ENCODE assay signal across 21 cellular contexts in genomic region chr3:101223016-101223415, GRCh38.
"Had no signal": no experiment of that assay in that cellular context is flagged by ENCODE, and none has a peak within 500 bp of the region (broad histone marks: within the 10 kb centered on the region; RNA-seq: fewer than 3 reads in every experiment).

No MANE protein-coding gene starts in this region.

- H3K9me3 ChIP-seq: ascending aorta had no signal

- H3K36me3 ChIP-seq: ascending aorta, SJCRH30 had no signal

- H3K4me2 ChIP-seq: KMS-11 had no signal

- H3K4me1 ChIP-seq: ascending aorta, body of pancreas, SJCRH30 had no signal

- H3K27ac ChIP-seq: ascending aorta, body of pancreas, KMS-11, SJCRH30 had no signal

- H3K4me3 ChIP-seq: ascending aorta, body of pancreas, SJCRH30 had no signal

- DNase-seq: activated CD4-positive, alpha-beta T cell treated with anti-CD3 and anti-CD28 coated beads for 48 hours; activated CD4-positive, alpha-beta T cell treated with anti-CD3 and anti-CD28 coated beads, Interleukin-2, amount 50 U/mL, for 4 hours; activated CD4-positive, CD25-positive, alpha-beta regulatory T cell treated with anti-CD3 and anti-CD28 coated beads, Interleukin-2, amount 50 U/mL, for 72 hours; activated CD8-positive, alpha-beta memory T cell treated with anti-CD3 and anti-CD28 coated beads, Interleukin-2, amount 50 U/mL, for 48 hours; activated CD8-positive, alpha-beta T cell treated with anti-CD3 and anti-CD28 coated beads, Interleukin-2, amount 10 ng/mL, durations not matched to agents 7 days and 5 days; activated T-cell treated with anti-CD3 and anti-CD28 coated beads, Interleukin-2, amount 50 U/mL, for 1 hour; amniotic stem cell; body of pancreas; NCI-H1092; NCI-H1417; NCI-H2029 treated with DMSO at 0.1 percent for 48 hours; NCI-H345; NCI-H510A; NCI-H526 treated with DMSO at 0.1 percent for 48 hours; NCI-H82; SJCRH30; SW 1271 had no signal

- ATAC-seq: activated CD8-positive, alpha-beta T cell treated with anti-CD3 and anti-CD28 coated beads, Interleukin-2, amount 10 ng/mL, durations not matched to agents 7 days and 5 days; body of pancreas; SK-N-SH treated with all-trans-retinoic acid at 6 μM for 48 hours; WTC11 had no signal

- H3K9ac ChIP-seq: KMS-11 had no signal

- H3K27me3 ChIP-seq: ascending aorta, body of pancreas, SJCRH30 had no signal
